ENCODE assay signal across 1 cellular context in the genomic region with DNA sequence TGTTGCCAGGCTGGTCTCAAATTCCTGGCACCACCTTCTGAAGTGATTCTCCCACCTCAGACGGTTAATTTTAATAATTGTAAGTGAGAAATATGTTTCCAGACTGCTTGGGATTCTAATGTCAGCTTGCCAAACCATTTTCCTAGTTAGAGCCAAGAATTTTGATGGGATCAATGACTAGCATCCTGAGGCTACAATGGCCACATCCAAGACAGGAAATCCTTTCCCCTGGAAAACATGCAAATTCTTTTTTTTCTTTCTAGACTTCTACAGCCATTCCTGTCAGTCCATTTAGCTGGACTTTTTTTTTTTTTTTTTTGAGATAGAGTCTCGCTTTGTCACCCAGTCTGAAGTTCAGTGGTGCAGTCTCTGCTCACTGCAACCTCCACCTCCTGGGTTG.
TF ChIP-seq lines count a peak whose summit lies in the region.

No MANE protein-coding gene starts in this region.

TF ChIP-seq in GM23338, 12 proteins besides CTCF, POLR2A, EP300 and RAD21 (continued from another document):
- TF ChIP-seq, protein P1, sequence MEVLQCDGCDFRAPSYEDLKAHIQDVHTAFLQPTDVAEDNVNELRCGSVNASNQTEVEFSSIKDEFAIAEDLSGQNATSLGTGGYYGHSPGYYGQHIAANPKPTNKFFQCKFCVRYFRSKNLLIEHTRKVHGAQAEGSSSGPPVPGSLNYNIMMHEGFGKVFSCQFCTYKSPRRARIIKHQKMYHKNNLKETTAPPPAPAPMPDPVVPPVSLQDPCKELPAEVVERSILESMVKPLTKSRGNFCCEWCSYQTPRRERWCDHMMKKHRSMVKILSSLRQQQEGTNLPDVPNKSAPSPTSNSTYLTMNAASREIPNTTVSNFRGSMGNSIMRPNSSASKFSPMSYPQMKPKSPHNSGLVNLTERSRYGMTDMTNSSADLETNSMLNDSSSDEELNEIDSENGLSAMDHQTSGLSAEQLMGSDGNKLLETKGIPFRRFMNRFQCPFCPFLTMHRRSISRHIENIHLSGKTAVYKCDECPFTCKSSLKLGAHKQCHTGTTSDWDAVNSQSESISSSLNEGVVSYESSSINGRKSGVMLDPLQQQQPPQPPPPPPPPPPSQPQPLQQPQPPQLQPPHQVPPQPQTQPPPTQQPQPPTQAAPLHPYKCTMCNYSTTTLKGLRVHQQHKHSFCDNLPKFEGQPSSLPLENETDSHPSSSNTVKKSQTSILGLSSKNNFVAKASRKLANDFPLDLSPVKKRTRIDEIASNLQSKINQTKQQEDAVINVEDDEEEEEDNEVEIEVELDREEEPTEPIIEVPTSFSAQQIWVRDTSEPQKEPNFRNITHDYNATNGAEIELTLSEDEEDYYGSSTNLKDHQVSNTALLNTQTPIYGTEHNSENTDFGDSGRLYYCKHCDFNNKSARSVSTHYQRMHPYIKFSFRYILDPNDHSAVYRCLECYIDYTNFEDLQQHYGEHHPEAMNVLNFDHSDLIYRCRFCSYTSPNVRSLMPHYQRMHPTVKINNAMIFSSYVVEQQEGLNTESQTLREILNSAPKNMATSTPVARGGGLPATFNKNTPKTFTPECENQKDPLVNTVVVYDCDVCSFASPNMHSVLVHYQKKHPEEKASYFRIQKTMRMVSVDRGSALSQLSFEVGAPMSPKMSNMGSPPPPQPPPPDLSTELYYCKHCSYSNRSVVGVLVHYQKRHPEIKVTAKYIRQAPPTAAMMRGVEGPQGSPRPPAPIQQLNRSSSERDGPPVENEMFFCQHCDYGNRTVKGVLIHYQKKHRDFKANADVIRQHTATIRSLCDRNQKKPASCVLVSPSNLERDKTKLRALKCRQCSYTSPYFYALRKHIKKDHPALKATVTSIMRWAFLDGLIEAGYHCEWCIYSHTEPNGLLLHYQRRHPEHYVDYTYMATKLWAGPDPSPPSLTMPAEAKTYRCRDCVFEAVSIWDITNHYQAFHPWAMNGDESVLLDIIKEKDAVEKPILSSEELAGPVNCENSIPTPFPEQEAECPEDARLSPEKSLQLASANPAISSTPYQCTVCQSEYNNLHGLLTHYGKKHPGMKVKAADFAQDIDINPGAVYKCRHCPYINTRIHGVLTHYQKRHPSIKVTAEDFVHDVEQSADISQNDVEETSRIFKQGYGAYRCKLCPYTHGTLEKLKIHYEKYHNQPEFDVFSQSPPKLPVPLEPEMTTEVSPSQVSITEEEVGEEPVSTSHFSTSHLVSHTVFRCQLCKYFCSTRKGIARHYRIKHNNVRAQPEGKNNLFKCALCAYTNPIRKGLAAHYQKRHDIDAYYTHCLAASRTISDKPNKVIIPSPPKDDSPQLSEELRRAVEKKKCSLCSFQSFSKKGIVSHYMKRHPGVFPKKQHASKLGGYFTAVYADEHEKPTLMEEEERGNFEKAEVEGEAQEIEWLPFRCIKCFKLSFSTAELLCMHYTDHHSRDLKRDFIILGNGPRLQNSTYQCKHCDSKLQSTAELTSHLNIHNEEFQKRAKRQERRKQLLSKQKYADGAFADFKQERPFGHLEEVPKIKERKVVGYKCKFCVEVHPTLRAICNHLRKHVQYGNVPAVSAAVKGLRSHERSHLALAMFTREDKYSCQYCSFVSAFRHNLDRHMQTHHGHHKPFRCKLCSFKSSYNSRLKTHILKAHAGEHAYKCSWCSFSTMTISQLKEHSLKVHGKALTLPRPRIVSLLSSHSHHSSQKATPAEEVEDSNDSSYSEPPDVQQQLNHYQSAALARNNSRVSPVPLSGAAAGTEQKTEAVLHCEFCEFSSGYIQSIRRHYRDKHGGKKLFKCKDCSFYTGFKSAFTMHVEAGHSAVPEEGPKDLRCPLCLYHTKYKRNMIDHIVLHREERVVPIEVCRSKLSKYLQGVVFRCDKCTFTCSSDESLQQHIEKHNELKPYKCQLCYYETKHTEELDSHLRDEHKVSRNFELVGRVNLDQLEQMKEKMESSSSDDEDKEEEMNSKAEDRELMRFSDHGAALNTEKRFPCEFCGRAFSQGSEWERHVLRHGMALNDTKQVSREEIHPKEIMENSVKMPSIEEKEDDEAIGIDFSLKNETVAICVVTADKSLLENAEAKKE (CRISPR knock-in tag; IDR thresholded peaks at IDR 0.05), result no peak
- no peak for TF ChIP-seq ZNF331 (CRISPR knock-in tag; IDR thresholded peaks at IDR 0.05; ENCODE audit: low read depth)
- TF ChIP-seq POLR2AphosphoS5 (IDR thresholded peaks at IDR 0.05; ENCODE audit: low read depth), result no peak
- TF ChIP-seq STAT1 (IDR thresholded peaks at IDR 0.05; ENCODE audit: unreplicated experiment), result no peak
- TF ChIP-seq NANOG (IDR thresholded peaks at IDR 0.05; ENCODE audit: borderline replicate concordance), result no peak
